In the genomic region with DNA sequence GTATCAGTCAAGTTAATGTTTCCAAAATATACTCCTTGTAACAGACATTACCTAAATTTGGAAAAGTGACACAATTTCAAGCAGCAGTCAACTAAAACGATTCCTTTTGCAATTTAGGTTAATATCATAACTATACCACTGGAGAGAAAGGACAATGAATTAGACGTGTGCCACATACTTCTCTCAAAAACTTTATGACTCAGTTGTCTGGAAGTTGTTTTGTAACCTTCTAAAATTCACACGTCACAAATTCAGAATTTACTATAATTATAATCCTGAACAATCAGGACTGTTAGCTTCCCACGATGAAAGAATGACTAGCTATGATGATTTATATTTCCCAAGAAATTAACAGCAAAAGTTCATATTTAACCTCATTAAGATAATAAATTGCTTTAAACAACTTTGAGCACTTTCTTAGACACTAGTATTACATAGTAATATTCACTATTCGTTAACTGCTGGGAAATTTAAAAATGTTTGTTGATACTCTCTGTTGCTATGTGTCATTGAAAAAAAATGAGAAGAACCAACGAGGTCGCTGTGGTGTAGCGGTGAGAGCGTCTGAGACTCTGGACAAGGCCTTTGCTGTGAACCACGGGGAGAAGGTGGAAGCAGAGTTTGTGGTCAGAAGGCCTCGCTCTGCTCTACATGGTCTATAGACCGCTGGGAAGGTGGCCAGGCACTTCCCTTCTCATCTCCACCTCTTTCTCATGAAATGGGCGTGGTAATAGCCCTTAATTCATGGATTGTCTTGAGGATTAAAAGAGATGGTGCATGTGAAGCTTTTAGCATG, we compare ENCODE assay signal across 14 cellular contexts. TPM values are rescaled to one million over a fixed set of nuclear protein-coding genes. Genes with fewer than 3 reads are reported as not detected.
DNase-seq lines count a peak whose midpoint lies in the region; ATAC-seq, FAIRE-seq and TF ChIP-seq lines count a peak whose summit lies in the region.
"Had no signal": no experiment of that assay in that cellular context is flagged by ENCODE, and none has a peak within 500 bp of the region (broad histone marks: within the 10 kb centered on the region; RNA-seq: fewer than 3 reads in every experiment).

No MANE protein-coding gene starts in this region.

- ATAC-seq in GM18520 (IDR thresholded peaks at IDR 0.05; ENCODE audit: unreplicated experiment): no peak

- no peak overlapping the region for H3K4me3 Mint-ChIP-seq in activated naive CD4-positive, alpha-beta T cell treated with anti-CD3 and anti-CD28 coated beads, Interleukin-2, amount 50 U/mL, for 24 hours
- peak overlapping the region; percentile 13 for H3K4me3 Mint-ChIP-seq in activated CD4-positive, alpha-beta memory T cell treated with anti-CD3 and anti-CD28 coated beads for 36 hours
- H3K4me3 Mint-ChIP-seq: nephron had no signal

- peak overlapping the region; percentile 43 for H3K27ac Mint-ChIP-seq in activated naive CD4-positive, alpha-beta T cell treated with anti-CD3 and anti-CD28 coated beads, Interleukin-2, amount 50 U/mL, for 24 hours
- H3K27ac Mint-ChIP-seq in activated CD4-positive, alpha-beta memory T cell treated with anti-CD3 and anti-CD28 coated beads for 36 hours: peak overlapping the region; percentile 92

- no peak for DNase-seq in activated naive CD4-positive, alpha-beta T cell (lab: John Stamatoyannopoulos, UW)
- DNase-seq in activated CD4-positive, alpha-beta memory T cell treated with anti-CD3 and anti-CD28 coated beads for 36 hours: peak; percentile 66
- DNase-seq in fibroblast of villous mesenchyme (ENCODE audit: low read depth) (peak; percentile 78), stromal cell of bone marrow (ENCODE audit: low read depth) (peak; percentile 51), GM12892 (ENCODE audit: insufficient read length) (no peak)
- DNase-seq in activated effector memory CD4-positive, alpha-beta T cell treated with anti-CD3 and anti-CD28 coated beads, Interleukin-2, amount 50 U/mL, for 16 hours: no peak
- DNase-seq: activated CD4-positive, CD25-positive, alpha-beta regulatory T cell; adrenal gland; BE2C had no signal

- no peak overlapping the region for H3K4me3 ChIP-seq in fibroblast of villous mesenchyme (ENCODE audit: low read depth, low read length)
- H3K4me3 ChIP-seq: adrenal gland had no signal

- peaks cover 13% of the 10 kb centered on the region for H3K36me3 Mint-ChIP-seq in activated naive CD4-positive, alpha-beta T cell treated with anti-CD3 and anti-CD28 coated beads, Interleukin-2, amount 50 U/mL, for 24 hours
- peaks cover 36% of the 10 kb centered on the region for H3K36me3 Mint-ChIP-seq in activated CD4-positive, alpha-beta memory T cell treated with anti-CD3 and anti-CD28 coated beads for 36 hours

- peaks cover 2% of the 10 kb centered on the region for H3K4me1 Mint-ChIP-seq in activated naive CD4-positive, alpha-beta T cell treated with anti-CD3 and anti-CD28 coated beads, Interleukin-2, amount 50 U/mL, for 24 hours
- H3K4me1 Mint-ChIP-seq in activated CD4-positive, alpha-beta memory T cell treated with anti-CD3 and anti-CD28 coated beads for 36 hours (ENCODE audit: low read depth): peaks cover 66% of the 10 kb centered on the region
- H3K4me1 Mint-ChIP-seq: nephron had no signal

- no peak for TF ChIP-seq POLR2A in GM12892 (IDR thresholded peaks at IDR 0.05; ENCODE audit: low read depth, low read length)

- CTCF ChIA-PET in activated CD4-positive, alpha-beta memory T cell treated with anti-CD3 and anti-CD28 coated beads for 36 hours (lab: Charles Lee): interaction anchor here (0.9 to 2.0 kb wide), 5 partner anchors 12 to 28 kb away, joined by 3 to 6 read pairs (median 4); a partner anchor contains a TSS

- intact Hi-C loops in activated CD4-positive, alpha-beta memory T cell treated with anti-CD3 and anti-CD28 coated beads for 36 hours (cut with micrococcal nuclease): loop anchor here (1.0 to 2.0 kb wide), 2 partner anchors 11 to 15 kb away; no protein-coding TSS in a partner anchor

- FAIRE-seq in GM12892 (lab: Jason Lieb, UNC): no peak
- FAIRE-seq: endothelial cell of umbilical vein, islet of Langerhans had no signal

- H3K9me3 Mint-ChIP-seq in activated naive CD4-positive, alpha-beta T cell treated with anti-CD3 and anti-CD28 coated beads, Interleukin-2, amount 50 U/mL, for 24 hours: no peaks in the 10 kb centered on the region
- H3K9me3 Mint-ChIP-seq in activated CD4-positive, alpha-beta memory T cell treated with anti-CD3 and anti-CD28 coated beads for 36 hours: peaks cover 3% of the 10 kb centered on the region

- no peaks in the 10 kb centered on the region for H3K27me3 Mint-ChIP-seq in activated naive CD4-positive, alpha-beta T cell treated with anti-CD3 and anti-CD28 coated beads, Interleukin-2, amount 50 U/mL, for 24 hours
- H3K27me3 Mint-ChIP-seq in activated CD4-positive, alpha-beta memory T cell treated with anti-CD3 and anti-CD28 coated beads for 36 hours: no peaks in the 10 kb centered on the region

- POLR2A ChIA-PET in activated CD4-positive, alpha-beta memory T cell treated with anti-CD3 and anti-CD28 coated beads for 36 hours (lab: Charles Lee): interaction anchor here (0.6 to 4.9 kb wide), 9 partner anchors 15 to 119 kb away, joined by 3 to 22 read pairs (median 4); a partner anchor contains a TSS

- no peak for TF ChIP-seq CTCF in fibroblast of villous mesenchyme (IDR thresholded peaks at IDR 0.05; ENCODE audit: insufficient read depth, low read depth, low read length)

RNA-seq across cellular contexts. Expression of a gene that starts 27.9 kb away (rescaled TPM):
- 100 to 1,000 TPM; 314 to 320 TPM for total RNA-seq in activated CD4-positive, alpha-beta memory T cell treated with anti-CD3 and anti-CD28 coated beads for 36 hours
- total RNA-seq in fibroblast of villous mesenchyme: 3.0 and 3.9 TPM in 2 replicates
- 12.8 TPM for polyA plus RNA-seq in GM12892 (2012; ENCODE audit: missing spikeins)

Comparison
In these comparisons a context has a peak if more than half of its experiments do, and no peak if none do; other contexts are left out.
1. DNase-seq: peak in activated CD4-positive, alpha-beta memory T cell treated with anti-CD3 and anti-CD28 coated beads for 36 hours (single experiment), fibroblast of villous mesenchyme (single experiment) and stromal cell of bone marrow (single experiment); none in activated naive CD4-positive, alpha-beta T cell (0 of 4), activated effector memory CD4-positive, alpha-beta T cell treated with anti-CD3 and anti-CD28 coated beads, Interleukin-2, amount 50 U/mL, for 16 hours (single experiment) and GM12892 (single experiment).
2. RNA of a gene that starts 27.9 kb away (total RNA-seq): 314 to 320 TPM in activated CD4-positive, alpha-beta memory T cell treated with anti-CD3 and anti-CD28 coated beads for 36 hours; 3.0 to 3.9 TPM in fibroblast of villous mesenchyme; every median in the first group is over 10 times any median in the second.